In genomic region chr16:28105954-28106353, GRCh38 we compare ENCODE assay signal across 24 cellular contexts. TPM values are rescaled to one million over a fixed set of nuclear protein-coding genes. Genes with fewer than 3 reads are reported as not detected.
A peak's percentile ranks its signal among the peaks of the same experiment; 100 is the strongest.
DNase-seq lines count a peak whose midpoint lies in the region; ATAC-seq and TF ChIP-seq lines count a peak whose summit lies in the region.
"Had no signal": no experiment of that assay in that cellular context is flagged by ENCODE, and none has a peak within 500 bp of the region (broad histone marks: within the 10 kb centered on the region; RNA-seq: fewer than 3 reads in every experiment).

No MANE protein-coding gene starts in this region.

- WGBS in spleen, 5 donors = 88 to 94% (median 92%) methylated on average over 7 of the region's 7 CpGs

- H4K20me1 ChIP-seq in KMS-11 (ENCODE audit: insufficient read depth) = no peaks in the 10 kb centered on the region

- H3K79me2 ChIP-seq in KMS-11 (ENCODE audit: insufficient read depth, low read depth) = peaks cover 17% of the 10 kb centered on the region; the same call in 1 of the 2 replicates

- no peak for ATAC-seq in left lung
- ATAC-seq in GM19452 (IDR thresholded peaks at IDR 0.05; ENCODE audit: unreplicated experiment) = no peak
- no peak for ATAC-seq in GM21423 (IDR thresholded peaks at IDR 0.05; ENCODE audit: unreplicated experiment)

- no peak overlapping the region for H2AFZ ChIP-seq in KMS-11 (ENCODE audit: low read depth)
- H2AFZ ChIP-seq: GM23248 had no signal

- TF ChIP-seq CTCF in KMS-11 (conservative IDR thresholded peaks at IDR 0.05; ENCODE audit: low read depth, low read length) = no peak
- no peak for TF ChIP-seq CTCF in left lung (IDR thresholded peaks at IDR 0.05)
- TF ChIP-seq CTCF in spleen (IDR thresholded peaks at IDR 0.05 in 8 of 11, conservative IDR thresholded peaks at IDR 0.05 in 3 of 11) = no peak

- H3K4me1 ChIP-seq in KMS-11 (ENCODE audit: low read depth, poor library complexity, severe bottlenecking) (peaks cover 71% of the 10 kb centered on the region), left lung (peaks cover 0 to 21% of the 10 kb centered on the region in 2 donors), spleen (peaks cover 0 to 27% (median 10%) of the 10 kb centered on the region in 6 donors)

- no peaks in the 10 kb centered on the region for H3K9me3 Mint-ChIP-seq in activated CD4-positive, alpha-beta T cell treated with anti-CD3 and anti-CD28 coated beads, Interleukin-2, amount 10 ng/mL, durations not matched to agents 24 days and 14 days
- H3K9me3 Mint-ChIP-seq: CD8-positive, alpha-beta memory T cell had no signal

- H3K27me3 ChIP-seq in KMS-11 (ENCODE audit: insufficient read depth, low read depth) = no peaks in the 10 kb centered on the region
- no peaks in the 10 kb centered on the region for H3K27me3 ChIP-seq in left lung
- no peaks in the 10 kb centered on the region for H3K27me3 ChIP-seq in spleen (replicated peaks in 1 of 7)
- H3K27me3 ChIP-seq: MG63 had no signal

- no peaks in the 10 kb centered on the region for H3K9me3 ChIP-seq in left lung
- no peaks in the 10 kb centered on the region for H3K9me3 ChIP-seq in spleen
- H3K9me3 ChIP-seq: MG63 had no signal

- H3K4me2 ChIP-seq in KMS-11 = peak overlapping the region; percentile 96

- H3K36me3 Mint-ChIP-seq in activated CD4-positive, alpha-beta T cell treated with anti-CD3 and anti-CD28 coated beads, Interleukin-2, amount 10 ng/mL, durations not matched to agents 24 days and 14 days (ENCODE audit: low read depth) = peaks cover 81% of the 10 kb centered on the region

- intact Hi-C loops in activated CD4-positive, alpha-beta T cell treated with anti-CD3 and anti-CD28 coated beads, Interleukin-2, amount 10 ng/mL, durations not matched to agents 24 days and 14 days (cut with micrococcal nuclease) = no loop called here
- intact Hi-C loops in left lung (cut with DNase I) = no loop called here
- intact Hi-C loops in spleen (cut with DNase I; ENCODE audit: low total_unique reads) = no loop called here

- no peaks in the 10 kb centered on the region for H3K27me3 Mint-ChIP-seq in activated CD4-positive, alpha-beta T cell treated with anti-CD3 and anti-CD28 coated beads, Interleukin-2, amount 10 ng/mL, durations not matched to agents 24 days and 14 days
- H3K27me3 Mint-ChIP-seq: B cell; CD8-positive, alpha-beta memory T cell had no signal

- H3K36me3 ChIP-seq in KMS-11 (ENCODE audit: insufficient read depth) = peaks cover 23% of the 10 kb centered on the region; the same call in 1 of the 2 replicates
- H3K36me3 ChIP-seq in left lung = peaks cover 0 to 98% of the 10 kb centered on the region in 2 donors
- H3K36me3 ChIP-seq in spleen = peaks cover 3 to 100% (median 94%) of the 10 kb centered on the region in 6 donors

- peak overlapping the region; percentile 10 for H3K27ac Mint-ChIP-seq in activated CD4-positive, alpha-beta T cell treated with anti-CD3 and anti-CD28 coated beads, Interleukin-2, amount 10 ng/mL, durations not matched to agents 24 days and 14 days
- H3K27ac Mint-ChIP-seq: B cell had no signal

- H3K4me3 ChIP-seq in KMS-11 (IDR thresholded peaks at IDR 0.05; ENCODE audit: insufficient read depth, low read depth, low read length) (no peak overlapping the region), left lung (no peak overlapping the region), spleen (no peak overlapping the region)
- H3K4me3 ChIP-seq: GM23248, MG63, SK-N-MC had no signal

- DNase-seq in activated CD4-positive, alpha-beta T cell treated with anti-CD3 and anti-CD28 coated beads, Interleukin-2, amount 10 ng/mL, durations not matched to agents 24 days and 14 days = no peak
- DNase-seq in activated CD4-positive, alpha-beta T cell treated with anti-CD3 and anti-CD28 coated beads for 48 hours = no peak
- DNase-seq in left lung (peak; percentile 16 to 17), spleen (peak; percentile 51), NCI-H187 (lab: John Stamatoyannopoulos, UW) (no peak)
- DNase-seq: CD8-positive, alpha-beta memory T cell; DMS79 treated with DMSO at 0.1 percent for 48 hours; GF-D8; GM23248; H7; KBM-7; MG63; NCI-H1694; NCI-H2081; OCI-M1; SIG-M5 had no signal

- H3K27ac ChIP-seq in KMS-11 = peak overlapping the region; percentile 94
- H3K27ac ChIP-seq in left lung = no peak overlapping the region
- H3K27ac ChIP-seq in spleen = no peak overlapping the region
- H3K27ac ChIP-seq: 22Rv1, C4-2B, GM23248, SK-N-MC had no signal

- peaks cover 9% of the 10 kb centered on the region for H3K4me1 Mint-ChIP-seq in activated CD4-positive, alpha-beta T cell treated with anti-CD3 and anti-CD28 coated beads, Interleukin-2, amount 10 ng/mL, durations not matched to agents 24 days and 14 days
- H3K4me1 Mint-ChIP-seq: B cell had no signal

- no peak for TF ChIP-seq POLR2A in spleen (IDR thresholded peaks at IDR 0.05)

- H3K9ac ChIP-seq in KMS-11 = peak overlapping the region; percentile 62
- H3K9ac ChIP-seq: GM23248 had no signal

- H3K4me3 Mint-ChIP-seq in activated CD4-positive, alpha-beta T cell treated with anti-CD3 and anti-CD28 coated beads, Interleukin-2, amount 10 ng/mL, durations not matched to agents 24 days and 14 days = no peak overlapping the region
- H3K4me3 Mint-ChIP-seq: B cell; CD8-positive, alpha-beta memory T cell had no signal

RNA-seq across cellular contexts. Expression of gene GSG1L, which starts 42.4 kb away (rescaled TPM):
- total RNA-seq in activated CD4-positive, alpha-beta T cell treated with anti-CD3 and anti-CD28 coated beads, Interleukin-2, amount 10 ng/mL, durations not matched to agents 24 days and 14 days = not detected in 2 replicates
- total RNA-seq in left lung = under 1 TPM in 1 of 2 donors, not detected in 1; 0.20 TPM
- total RNA-seq in spleen = under 1 TPM in 3 of 7 donors, not detected in 4; 0.22 to 0.57 (median 0.29) TPM
- under 1 TPM in 1 of 3 donors, not detected in 2; 0.58 TPM for polyA plus RNA-seq in spleen
- total RNA-seq: B cell, GM23248, H7, NCI-H460 had no signal
- polyA plus RNA-seq: CD8-positive, alpha-beta memory T cell; GM23248 had no signal

Comparison
In these comparisons a context has a peak if more than half of its experiments do, and no peak if none do; other contexts are left out.
1. DNase-seq: peak in left lung (2 of 2) and spleen (single experiment); none in activated CD4-positive, alpha-beta T cell treated with anti-CD3 and anti-CD28 coated beads, Interleukin-2, amount 10 ng/mL, durations not matched to agents 24 days and 14 days (single experiment), activated CD4-positive, alpha-beta T cell treated with anti-CD3 and anti-CD28 coated beads for 48 hours (single experiment) and NCI-H187 (0 of 2).